ENCODE assay signal across 2 cellular contexts in the genomic region with DNA sequence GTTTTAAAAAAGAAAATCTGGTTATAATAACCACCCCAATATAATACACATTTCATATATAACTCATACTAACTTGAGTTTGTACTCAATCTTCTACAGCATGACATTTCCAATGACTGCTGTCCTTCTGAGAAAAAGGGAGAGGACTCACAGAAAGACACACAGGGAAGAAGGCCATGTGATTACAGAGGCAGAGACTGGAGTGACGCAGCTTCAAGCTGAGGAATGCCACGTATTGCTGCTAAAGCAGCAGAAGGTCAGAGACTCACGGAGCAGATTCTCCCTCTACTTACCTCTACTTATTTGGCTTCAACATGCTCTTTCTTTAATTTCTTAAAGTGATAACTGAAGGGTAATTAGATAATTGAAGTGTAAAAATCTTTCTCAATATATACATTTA.
TF ChIP-seq lines count a peak whose summit lies in the region.

No MANE protein-coding gene starts in this region.

TF ChIP-seq in A549, 52 proteins besides CTCF, POLR2A, EP300 and RAD21:
- TF ChIP-seq FOXS1 (CRISPR knock-in tag; IDR thresholded peaks at IDR 0.05) = no peak
- TF ChIP-seq NFE2L2 (conservative IDR thresholded peaks at IDR 0.05; ENCODE audit: low read length) = no peak
- TF ChIP-seq ZNF302 (CRISPR knock-in tag; IDR thresholded peaks at IDR 0.05) = no peak
- no peak for TF ChIP-seq EHMT2 (IDR thresholded peaks at IDR 0.05; ENCODE audit: low read depth)
- no peak for TF ChIP-seq MAX (IDR thresholded peaks at IDR 0.05)
- TF ChIP-seq RNF2 (IDR thresholded peaks at IDR 0.05; ENCODE audit: borderline replicate concordance, low read depth) = no peak
- no peak for TF ChIP-seq FOSL2 (IDR thresholded peaks at IDR 0.05)
- no peak for TF ChIP-seq FOSL2 (CRISPR knock-in tag; IDR thresholded peaks at IDR 0.05)
- no peak for TF ChIP-seq KDM1A (IDR thresholded peaks at IDR 0.05; ENCODE audit: low read depth)

TF ChIP-seq in H1, 55 proteins besides CTCF, POLR2A, EP300 and RAD21:
- TF ChIP-seq JUND (IDR thresholded peaks at IDR 0.05; ENCODE audit: low read length) = no peak
- no peak for TF ChIP-seq NANOG (IDR thresholded peaks at IDR 0.05; ENCODE audit: insufficient read depth, low read depth, low read length, poor library complexity, severe bottlenecking)
- no peak for TF ChIP-seq SIX5 (IDR thresholded peaks at IDR 0.05; ENCODE audit: low read depth, low read length)
- no peak for TF ChIP-seq YY1 (IDR thresholded peaks at IDR 0.05; ENCODE audit: low read depth, low read length)
- TF ChIP-seq GTF2F1 (IDR thresholded peaks at IDR 0.05; ENCODE audit: borderline replicate concordance, low read depth, low read length) = no peak
- TF ChIP-seq SRF (IDR thresholded peaks at IDR 0.05; ENCODE audit: low read depth, low read length) = no peak
- no peak for TF ChIP-seq RNF2 (IDR thresholded peaks at IDR 0.05; ENCODE audit: borderline replicate concordance, low read depth, low read length, missing control alignments, poor library complexity, severe bottlenecking)
- no peak for TF ChIP-seq KDM4A (IDR thresholded peaks at IDR 0.05; ENCODE audit: low read depth, low read length, severe bottlenecking)
- TF ChIP-seq SIN3A (conservative IDR thresholded peaks at IDR 0.05 in 1 of 2, IDR thresholded peaks at IDR 0.05 in 1 of 2; ENCODE audit: low read depth in 1 of 2, low read length in 2 of 2) = no peak
- TF ChIP-seq FOSL1 (IDR thresholded peaks at IDR 0.05; ENCODE audit: insufficient read depth, low read depth, low read length) = no peak
- no peak for TF ChIP-seq BCL11A (IDR thresholded peaks at IDR 0.05; ENCODE audit: low read depth in 2 of 2, low read length in 2 of 2)
- TF ChIP-seq ASH2L (IDR thresholded peaks at IDR 0.05; ENCODE audit: low read length) = no peak
- no peak for TF ChIP-seq BRCA1 (IDR thresholded peaks at IDR 0.05; ENCODE audit: low read depth, low read length)
- TF ChIP-seq RFX5 (IDR thresholded peaks at IDR 0.05; ENCODE audit: borderline replicate concordance, low read depth, low read length) = no peak
- no peak for TF ChIP-seq POU5F1 (IDR thresholded peaks at IDR 0.05; ENCODE audit: low read depth, low read length)
- TF ChIP-seq MAFK (IDR thresholded peaks at IDR 0.05; ENCODE audit: low read depth, low read length) = no peak
